In genomic region chr2:229297284-229297683, GRCh38 we compare ENCODE assay signal across 1 cellular context.
TF ChIP-seq lines count a peak whose summit lies in the region.

No MANE protein-coding gene starts in this region.

TF ChIP-seq in WTC11, 78 proteins besides CTCF, POLR2A, EP300 and RAD21 (continued from another document):
- no peak for TF ChIP-seq GRHL2 (CRISPR knock-in tag; IDR thresholded peaks at IDR 0.05; ENCODE audit: insufficient replicate concordance, severe bottlenecking)
- no peak for TF ChIP-seq IRF2 (CRISPR knock-in tag; IDR thresholded peaks at IDR 0.05; ENCODE audit: borderline replicate concordance, low read depth)
- TF ChIP-seq TP53 (CRISPR knock-in tag; IDR thresholded peaks at IDR 0.05) = no peak
- TF ChIP-seq NFATC4 (CRISPR knock-in tag; IDR thresholded peaks at IDR 0.05) = no peak
- TF ChIP-seq ZNF416 (CRISPR knock-in tag; IDR thresholded peaks at IDR 0.05) = no peak
- TF ChIP-seq ZNF671 (CRISPR knock-in tag; IDR thresholded peaks at IDR 0.05) = no peak
- TF ChIP-seq NR1H2 (CRISPR knock-in tag; IDR thresholded peaks at IDR 0.05) = no peak
- TF ChIP-seq MLX (CRISPR knock-in tag; IDR thresholded peaks at IDR 0.05) = no peak
- no peak for TF ChIP-seq ZNF512 (CRISPR knock-in tag; IDR thresholded peaks at IDR 0.05; ENCODE audit: borderline replicate concordance)
- no peak for TF ChIP-seq NFE2L1 (CRISPR knock-in tag; IDR thresholded peaks at IDR 0.05)
- no peak for TF ChIP-seq ZNF232 (CRISPR knock-in tag; IDR thresholded peaks at IDR 0.05)
- TF ChIP-seq, protein P1, sequence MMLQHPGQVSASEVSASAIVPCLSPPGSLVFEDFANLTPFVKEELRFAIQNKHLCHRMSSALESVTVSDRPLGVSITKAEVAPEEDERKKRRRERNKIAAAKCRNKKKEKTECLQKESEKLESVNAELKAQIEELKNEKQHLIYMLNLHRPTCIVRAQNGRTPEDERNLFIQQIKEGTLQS (CRISPR knock-in tag; conservative IDR thresholded peaks at IDR 0.05) = no peak
- no peak for TF ChIP-seq ZNF263 (CRISPR knock-in tag; IDR thresholded peaks at IDR 0.05; ENCODE audit: low read depth)
- TF ChIP-seq, protein P2, sequence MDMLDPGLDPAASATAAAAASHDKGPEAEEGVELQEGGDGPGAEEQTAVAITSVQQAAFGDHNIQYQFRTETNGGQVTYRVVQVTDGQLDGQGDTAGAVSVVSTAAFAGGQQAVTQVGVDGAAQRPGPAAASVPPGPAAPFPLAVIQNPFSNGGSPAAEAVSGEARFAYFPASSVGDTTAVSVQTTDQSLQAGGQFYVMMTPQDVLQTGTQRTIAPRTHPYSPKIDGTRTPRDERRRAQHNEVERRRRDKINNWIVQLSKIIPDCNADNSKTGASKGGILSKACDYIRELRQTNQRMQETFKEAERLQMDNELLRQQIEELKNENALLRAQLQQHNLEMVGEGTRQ (CRISPR knock-in tag; IDR thresholded peaks at IDR 0.05) = no peak
- no peak for TF ChIP-seq JAZF1 (CRISPR knock-in tag; IDR thresholded peaks at IDR 0.05)
